In the genomic region with DNA sequence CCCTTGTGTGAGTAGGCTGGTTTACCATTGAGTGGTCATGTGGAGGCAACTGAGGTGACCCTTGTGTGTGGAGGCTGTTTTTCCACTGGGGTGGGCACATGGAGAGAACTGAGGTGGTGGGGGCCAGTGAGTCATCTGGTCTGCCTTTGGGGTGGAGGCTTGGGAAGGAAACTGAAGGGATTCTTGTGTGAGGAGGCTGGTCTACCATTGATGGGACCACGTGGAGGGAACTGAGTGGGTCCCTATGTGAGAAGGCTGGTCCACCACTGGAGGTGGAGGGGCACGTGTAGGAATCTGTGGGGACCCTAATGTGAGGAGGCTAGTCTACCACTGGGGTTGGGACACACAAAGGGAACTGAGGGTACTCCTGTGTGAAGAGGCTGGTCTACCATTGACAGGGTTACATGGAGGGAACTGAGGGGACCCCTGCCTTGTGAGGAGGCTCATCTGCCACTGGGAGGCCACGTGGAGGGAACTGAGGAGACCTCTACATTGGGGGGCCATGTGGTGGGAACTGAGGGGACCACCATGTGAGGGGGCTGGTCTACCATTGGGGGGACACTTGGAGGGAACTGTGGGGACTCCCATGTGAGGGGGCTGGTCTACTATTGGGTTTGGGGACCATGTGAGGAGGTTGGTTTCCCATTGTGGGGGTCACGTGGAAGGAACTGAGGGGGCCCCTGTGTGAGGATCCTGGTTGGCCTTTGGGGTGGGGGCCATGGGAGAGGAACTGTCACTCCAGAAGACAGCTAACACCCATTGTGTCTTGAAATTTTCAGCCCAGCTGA, we compare ENCODE assay signal across 1 cellular context.
TF ChIP-seq lines count a peak whose summit lies in the region.

No MANE protein-coding gene starts in this region.

TF ChIP-seq in WTC11, 78 proteins besides CTCF, POLR2A, EP300 and RAD21 (continued from another document):
- no peak for TF ChIP-seq ZNF281 (CRISPR knock-in tag; IDR thresholded peaks at IDR 0.05)
- no peak for TF ChIP-seq ARID4B (CRISPR knock-in tag; IDR thresholded peaks at IDR 0.05; ENCODE audit: borderline replicate concordance)
- TF ChIP-seq ETV6 (CRISPR knock-in tag; IDR thresholded peaks at IDR 0.05) = no peak
- no peak for TF ChIP-seq IRF2 (CRISPR knock-in tag; IDR thresholded peaks at IDR 0.05; ENCODE audit: borderline replicate concordance, low read depth)
- no peak for TF ChIP-seq HMGA2 (CRISPR knock-in tag; IDR thresholded peaks at IDR 0.05)
- TF ChIP-seq, protein P1, sequence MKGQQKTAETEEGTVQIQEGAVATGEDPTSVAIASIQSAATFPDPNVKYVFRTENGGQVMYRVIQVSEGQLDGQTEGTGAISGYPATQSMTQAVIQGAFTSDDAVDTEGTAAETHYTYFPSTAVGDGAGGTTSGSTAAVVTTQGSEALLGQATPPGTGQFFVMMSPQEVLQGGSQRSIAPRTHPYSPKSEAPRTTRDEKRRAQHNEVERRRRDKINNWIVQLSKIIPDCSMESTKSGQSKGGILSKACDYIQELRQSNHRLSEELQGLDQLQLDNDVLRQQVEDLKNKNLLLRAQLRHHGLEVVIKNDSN (CRISPR knock-in tag; IDR thresholded peaks at IDR 0.05) = no peak
- no peak for TF ChIP-seq GTF2I (CRISPR knock-in tag; conservative IDR thresholded peaks at IDR 0.05)
- TF ChIP-seq ATF1 (CRISPR knock-in tag; IDR thresholded peaks at IDR 0.05) = no peak
- TF ChIP-seq RORB (CRISPR knock-in tag; IDR thresholded peaks at IDR 0.05) = no peak
